Comparison of ENCODE assay signal across 14 cellular contexts in genomic region chr7:83921798-83922607, GRCh38.
DNase-seq lines count a peak whose midpoint lies in the region; ATAC-seq and TF ChIP-seq lines count a peak whose summit lies in the region.
"Had no signal": no experiment of that assay in that cellular context is flagged by ENCODE, and none has a peak within 500 bp of the region (broad histone marks: within the 10 kb centered on the region; RNA-seq: fewer than 3 reads in every experiment).

No MANE protein-coding gene starts in this region.

- intact Hi-C loops in A673 (cut with micrococcal nuclease; ENCODE audit: unreplicated experiment), result loop anchor here (10.0 kb wide), 1 partner anchor 1923 kb away; no protein-coding TSS in a partner anchor
- intact Hi-C loops in upper lobe of right lung (cut with DNase I), result no loop called here
- intact Hi-C loops in aorta (cut with DNase I), result no loop called here

- POLR2A ChIA-PET in A673 (lab: Charles Lee; ENCODE audit: low non-redundant PET) (no interaction called here), HEK293 (lab: Yijun Ruan, JAX) (no interaction called here)

- no peak overlapping the region for H3K27ac ChIP-seq in A673 (ENCODE audit: low read depth, low read length, poor library complexity, severe bottlenecking)
- no peak overlapping the region for H3K27ac ChIP-seq in HEK293 (ENCODE audit: extremely low read depth, low read depth, low read length)
- no peak overlapping the region for H3K27ac ChIP-seq in gastroesophageal sphincter
- H3K27ac ChIP-seq in upper lobe of right lung, result no peak overlapping the region
- no peak overlapping the region for H3K27ac ChIP-seq in aorta (ENCODE audit: low read depth in 1 of 2, low read length in 2 of 2)
- H3K27ac ChIP-seq: A549, heart right ventricle, HL-60, suprapubic skin had no signal

- no peak for TF ChIP-seq POLR2A in gastroesophageal sphincter (IDR thresholded peaks at IDR 0.05)

- H3K4me1 ChIP-seq in A673 (ENCODE audit: insufficient read depth, low read length, poor library complexity, severe bottlenecking), result no peaks in the 10 kb centered on the region
- H3K4me1 ChIP-seq in HEK293 (ENCODE audit: control insufficient read depth, insufficient read depth, low read length), result no peaks in the 10 kb centered on the region
- H3K4me1 ChIP-seq in gastroesophageal sphincter, result no peaks in the 10 kb centered on the region
- no peaks in the 10 kb centered on the region for H3K4me1 ChIP-seq in upper lobe of right lung
- H3K4me1 ChIP-seq in aorta (ENCODE audit: control insufficient read depth in 1 of 2, insufficient read depth in 2 of 2, low read length in 2 of 2), result no peaks in the 10 kb centered on the region
- H3K4me1 ChIP-seq: A549, heart right ventricle, suprapubic skin had no signal

- peak; percentile 4 for DNase-seq in A673 (ENCODE audit: low spot score)
- peak; percentile 76 for DNase-seq in NCI-H82 treated with DMSO at 0.1 percent for 48 hours (lab: John Stamatoyannopoulos, UW; ENCODE audit: unreplicated experiment)
- DNase-seq in fibroblast of pulmonary artery (ENCODE audit: low read depth), result peak; percentile 17
- DNase-seq in upper lobe of right lung, result no peak
- DNase-seq in aorta, result no peak
- DNase-seq in DMS153 treated with DMSO at 0.1 percent for 48 hours (lab: John Stamatoyannopoulos, UW; ENCODE audit: unreplicated experiment), result no peak
- DNase-seq: activated gamma-delta T cell, heart right ventricle, OCI-M1 had no signal

- H3K36me3 ChIP-seq in A673 (ENCODE audit: insufficient read depth, low read length, poor library complexity, severe bottlenecking), result no peaks in the 10 kb centered on the region
- H3K36me3 ChIP-seq in HEK293 (ENCODE audit: control insufficient read depth in 2 of 2, insufficient read depth in 1 of 2, low read length in 2 of 2), result no peaks in the 10 kb centered on the region
- H3K36me3 ChIP-seq in gastroesophageal sphincter, result no peaks in the 10 kb centered on the region
- H3K36me3 ChIP-seq in upper lobe of right lung, result no peaks in the 10 kb centered on the region
- H3K36me3 ChIP-seq in aorta (ENCODE audit: control insufficient read depth in 1 of 2, insufficient read depth in 2 of 2, low read length in 1 of 2), result no peaks in the 10 kb centered on the region
- H3K36me3 ChIP-seq: heart right ventricle, suprapubic skin had no signal

- H3K9me3 ChIP-seq in A673 (ENCODE audit: low read depth, low read length, poor library complexity, severe bottlenecking), result no peaks in the 10 kb centered on the region
- H3K9me3 ChIP-seq in HEK293 (ENCODE audit: control insufficient read depth, insufficient read depth, low read depth, low read length), result no peaks in the 10 kb centered on the region
- no peaks in the 10 kb centered on the region for H3K9me3 ChIP-seq in gastroesophageal sphincter
- H3K9me3 ChIP-seq in upper lobe of right lung, result no peaks in the 10 kb centered on the region
- no peaks in the 10 kb centered on the region for H3K9me3 ChIP-seq in aorta (ENCODE audit: control insufficient read depth, low read length)
- H3K9me3 ChIP-seq: A549, heart right ventricle, suprapubic skin had no signal

- CTCF ChIA-PET in A673 (lab: Charles Lee) (no interaction called here), HEK293 (lab: Yijun Ruan, JAX) (interaction anchor here (1.1 kb wide), 1 partner anchor 14 kb away, joined by 4 read pairs; no protein-coding TSS in a partner anchor)

- WGBS in gastroesophageal sphincter (ENCODE audit: low coverage in 1 of 2), 2 donors, result 9 to 28% methylated on average over 4 of the region's 4 CpGs
- WGBS in aorta, 2 donors, result 32 to 34% methylated on average over 4 of the region's 4 CpGs

- TF ChIP-seq EP300 in gastroesophageal sphincter (IDR thresholded peaks at IDR 0.05), result no peak

- H3K4me3 ChIP-seq in A673 (ENCODE audit: low read depth, low read length, poor library complexity, severe bottlenecking) (no peak overlapping the region), HEK293 (ENCODE audit: low read depth, low read length) (no peak overlapping the region), fibroblast of pulmonary artery (replicated peaks; ENCODE audit: low read depth, low read length) (no peak overlapping the region), gastroesophageal sphincter (no peak overlapping the region), upper lobe of right lung (no peak overlapping the region), aorta (ENCODE audit: low read length in 2 of 2) (no peak overlapping the region)
- H3K4me3 ChIP-seq: A549, heart right ventricle, suprapubic skin had no signal

- TF ChIP-seq CTCF in A673 (conservative IDR thresholded peaks at IDR 0.05; ENCODE audit: low read depth, low read length), result no peak
- no peak for TF ChIP-seq CTCF in HEK293 (tag by site-specific recombination; IDR thresholded peaks at IDR 0.05)
- no peak for TF ChIP-seq CTCF in fibroblast of pulmonary artery (IDR thresholded peaks at IDR 0.05; ENCODE audit: low read length, missing control alignments)
- no peak for TF ChIP-seq CTCF in gastroesophageal sphincter (IDR thresholded peaks at IDR 0.05)
- no peak for TF ChIP-seq CTCF in upper lobe of right lung (IDR thresholded peaks at IDR 0.05)

- no TSS peak for BruUV-seq in A673 (replicated peaks; lab: Mats Ljungman, UMichigan)

- ATAC-seq in gastroesophageal sphincter (no peak), upper lobe of right lung (no peak), aorta (ENCODE audit: low FRiP score) (no peak)
- ATAC-seq: A549, heart right ventricle had no signal

- H3K27me3 ChIP-seq in A673 (replicated peaks; ENCODE audit: insufficient read depth, low read depth, low read length, poor library complexity) (no peaks in the 10 kb centered on the region), gastroesophageal sphincter (no peaks in the 10 kb centered on the region), upper lobe of right lung (no peaks in the 10 kb centered on the region), aorta (ENCODE audit: control insufficient read depth in 1 of 2, insufficient read depth in 2 of 2, low read length in 1 of 2) (no peaks in the 10 kb centered on the region)
- H3K27me3 ChIP-seq: heart right ventricle, suprapubic skin had no signal

TF ChIP-seq in HEK293, 187 proteins besides CTCF, POLR2A, EP300 and RAD21:
- TF ChIP-seq ZNF248 (tag by site-specific recombination; IDR thresholded peaks at IDR 0.05) (no peak), SP7 (tag by site-specific recombination; IDR thresholded peaks at IDR 0.05) (0 out of 2 replicates have a peak, but pooled peaks have one; percentile 16), ZNF423 (tag by site-specific recombination; IDR thresholded peaks at IDR 0.05) (no peak)

Comparison
In these comparisons a context has a peak if more than half of its experiments do, and no peak if none do; other contexts are left out.
1. DNase-seq: peak in A673 (single experiment), NCI-H82 treated with DMSO at 0.1 percent for 48 hours (single experiment) and fibroblast of pulmonary artery (single experiment); none in upper lobe of right lung (single experiment), aorta (0 of 2) and DMS153 treated with DMSO at 0.1 percent for 48 hours (single experiment).